ENCODE assay signal across 23 cellular contexts in genomic region chr1:245059806-245060424, GRCh38.
"Had no signal": no experiment of that assay in that cellular context is flagged by ENCODE, and none has a peak within 500 bp of the region (broad histone marks: within the 10 kb centered on the region; RNA-seq: fewer than 3 reads in every experiment).

No MANE protein-coding gene starts in this region.

- H3K36me3 ChIP-seq: brain microvascular endothelial cell, sigmoid colon, suprapubic skin, WERI-Rb-1 had no signal

- H3K27ac ChIP-seq: brain microvascular endothelial cell, esophagus muscularis mucosa, sigmoid colon, stomach, suprapubic skin, tibial nerve, WERI-Rb-1 had no signal

- H3K9me3 Mint-ChIP-seq: activated naive CD4-positive, alpha-beta T cell treated with anti-CD3 and anti-CD28 coated beads, Interleukin-2, amount 50 U/mL, for 72 hours; activated T-cell treated with anti-CD3 and anti-CD28 coated beads, Interleukin-2, amount 50 U/mL, for 24 hours; activated T-helper 17 cell treated with anti-CD3 and anti-CD28 coated beads, Interleukin-2, amount 50 U/mL, for 72 hours; effector memory CD8-positive, alpha-beta T cell; naive thymus-derived CD4-positive, alpha-beta T cell; neural crest cell; stimulated activated memory B cell treated with anti-CD40 and anti-IgM and Interleukin-4, amounts not matched to agents 10 μg/mL and 1 μg/mL and 100 μg/mL, for 72 hours; T-helper 2 cell treated with Interferon-gamma antibody and Interleukin-4, amounts not matched to agents 5 μg/mL and 100 μg/mL, for 36 hours had no signal

- H3K4me3 Mint-ChIP-seq: activated T-cell treated with anti-CD3 and anti-CD28 coated beads, Interleukin-2, amount 50 U/mL, for 24 hours; activated T-helper 17 cell treated with anti-CD3 and anti-CD28 coated beads, Interleukin-2, amount 50 U/mL, for 72 hours; effector memory CD8-positive, alpha-beta T cell; naive thymus-derived CD4-positive, alpha-beta T cell; neural crest cell; stimulated activated memory B cell treated with anti-CD40 and anti-IgM and Interleukin-4, amounts not matched to agents 10 μg/mL and 1 μg/mL and 100 μg/mL, for 72 hours; T-helper 2 cell treated with Interferon-gamma antibody and Interleukin-4, amounts not matched to agents 5 μg/mL and 100 μg/mL, for 36 hours had no signal

- DNase-seq: activated T-cell treated with anti-CD3 and anti-CD28 coated beads, Interleukin-2, amount 50 U/mL, for 24 hours; aorta; brain microvascular endothelial cell; effector memory CD8-positive, alpha-beta T cell; glutamatergic neuron; hippocampal formation; islet precursor cell; naive thymus-derived CD4-positive, alpha-beta T cell; occipital lobe; posterior cingulate gyrus; sigmoid colon; stimulated activated CD4-positive, alpha-beta T cell treated with anti-CD3 and anti-CD28 coated beads, Interleukin-15, amount 100 ng/mL, for 24 hours; WERI-Rb-1 had no signal

- ATAC-seq: activated naive CD4-positive, alpha-beta T cell treated with anti-CD3 and anti-CD28 coated beads, Interleukin-2, amount 50 U/mL, for 72 hours; activated T-helper 17 cell treated with anti-CD3 and anti-CD28 coated beads, Interleukin-2, amount 50 U/mL, for 72 hours; effector memory CD8-positive, alpha-beta T cell; naive thymus-derived CD4-positive, alpha-beta T cell; stimulated activated memory B cell treated with anti-CD40 and anti-IgM and Interleukin-4, amounts not matched to agents 10 μg/mL and 1 μg/mL and 100 μg/mL, for 72 hours had no signal

- H3K4me1 Mint-ChIP-seq: activated T-helper 17 cell treated with anti-CD3 and anti-CD28 coated beads, Interleukin-2, amount 50 U/mL, for 72 hours; neural crest cell; stimulated activated memory B cell treated with anti-CD40 and anti-IgM and Interleukin-4, amounts not matched to agents 10 μg/mL and 1 μg/mL and 100 μg/mL, for 72 hours had no signal

- H3K4me1 ChIP-seq: suprapubic skin had no signal

- H3K27me3 ChIP-seq: brain microvascular endothelial cell, esophagus muscularis mucosa, sigmoid colon, stomach, suprapubic skin, tibial nerve had no signal

- H3K27me3 Mint-ChIP-seq: activated T-cell treated with anti-CD3 and anti-CD28 coated beads, Interleukin-2, amount 50 U/mL, for 24 hours; activated T-helper 17 cell treated with anti-CD3 and anti-CD28 coated beads, Interleukin-2, amount 50 U/mL, for 72 hours had no signal

- H3K36me3 Mint-ChIP-seq: activated naive CD4-positive, alpha-beta T cell treated with anti-CD3 and anti-CD28 coated beads, Interleukin-2, amount 50 U/mL, for 72 hours; stimulated activated memory B cell treated with anti-CD40 and anti-IgM and Interleukin-4, amounts not matched to agents 10 μg/mL and 1 μg/mL and 100 μg/mL, for 72 hours had no signal

- H3K27ac Mint-ChIP-seq: activated naive CD4-positive, alpha-beta T cell treated with anti-CD3 and anti-CD28 coated beads, Interleukin-2, amount 50 U/mL, for 72 hours; activated T-cell treated with anti-CD3 and anti-CD28 coated beads, Interleukin-2, amount 50 U/mL, for 24 hours; activated T-helper 17 cell treated with anti-CD3 and anti-CD28 coated beads, Interleukin-2, amount 50 U/mL, for 72 hours; effector memory CD8-positive, alpha-beta T cell; naive thymus-derived CD4-positive, alpha-beta T cell; stimulated activated memory B cell treated with anti-CD40 and anti-IgM and Interleukin-4, amounts not matched to agents 10 μg/mL and 1 μg/mL and 100 μg/mL, for 72 hours; T-helper 2 cell treated with Interferon-gamma antibody and Interleukin-4, amounts not matched to agents 5 μg/mL and 100 μg/mL, for 36 hours had no signal

- H3K9me3 ChIP-seq: esophagus muscularis mucosa, sigmoid colon, stomach, suprapubic skin, tibial nerve had no signal

- H3K4me3 ChIP-seq: esophagus muscularis mucosa, sigmoid colon, smooth muscle cell, stomach, suprapubic skin, tibial nerve had no signal
